Comparison of ENCODE assay signal across 12 cellular contexts in genomic region chr17:83099086-83099540, GRCh38. TPM values are rescaled to one million over a fixed set of nuclear protein-coding genes. Genes with fewer than 3 reads are reported as not detected.
DNase-seq lines count a peak whose midpoint lies in the region; ATAC-seq and TF ChIP-seq lines count a peak whose summit lies in the region.
"Had no signal": no experiment of that assay in that cellular context is flagged by ENCODE, and none has a peak within 500 bp of the region (broad histone marks: within the 10 kb centered on the region; RNA-seq: fewer than 3 reads in every experiment).

No MANE protein-coding gene starts in this region.

- peak; percentile 8 for ATAC-seq in left colon

- H3K79me2 ChIP-seq in GM23248 (ENCODE audit: insufficient read depth) (peaks cover 32% of the 10 kb centered on the region), MM.1S (ENCODE audit: low read length) (no peaks in the 10 kb centered on the region)

- peak overlapping the region; percentile 36 for H3K4me2 ChIP-seq in GM23248 (ENCODE audit: unreplicated experiment)
- peak overlapping the region; percentile 69 for H3K4me2 ChIP-seq in skeletal muscle satellite cell (ENCODE audit: low read length)
- no peak overlapping the region for H3K4me2 ChIP-seq in MM.1S (ENCODE audit: low read depth, low read length)

- no peaks in the 10 kb centered on the region for H4K20me1 ChIP-seq in GM23248 (ENCODE audit: insufficient read depth)
- H4K20me1 ChIP-seq in MM.1S (ENCODE audit: insufficient read depth, low read length): no peaks in the 10 kb centered on the region

- in situ Hi-C loops in GM23248 (cut with MboI): no loop called here

- TF ChIP-seq CTCF in ascending aorta (IDR thresholded peaks at IDR 0.05) (no peak), MM.1S (IDR thresholded peaks at IDR 0.05; ENCODE audit: low read length) (no peak)

- H2AFZ ChIP-seq in GM23248 (no peak overlapping the region), MM.1S (ENCODE audit: low read length) (no peak overlapping the region)

- H3K4me1 ChIP-seq in GM23248 (ENCODE audit: insufficient read depth) (peaks cover 40% of the 10 kb centered on the region), ascending aorta (peaks cover 24 to 50% of the 10 kb centered on the region in 2 donors), skeletal muscle satellite cell (ENCODE audit: control insufficient read depth, insufficient read depth, low read length) (peaks cover 37% of the 10 kb centered on the region), MM.1S (ENCODE audit: low read length) (peaks cover 16% of the 10 kb centered on the region)

- no peaks in the 10 kb centered on the region for H3K9me3 ChIP-seq in GM23248 (ENCODE audit: low read depth)
- H3K9me3 ChIP-seq in ascending aorta: no peaks in the 10 kb centered on the region
- H3K9me3 ChIP-seq in skeletal muscle satellite cell (replicated peaks; ENCODE audit: low read length): no peaks in the 10 kb centered on the region
- H3K9me3 ChIP-seq in MM.1S (replicated peaks; ENCODE audit: insufficient read depth, low read length): no peaks in the 10 kb centered on the region

- 25 to 29% methylated on average over 10 to 12 of the region's 12 CpGs for WGBS in GM23248 (ENCODE audit: low coverage in 1 of 2, low lambda C conversion rate in 2 of 2, missing lambda C conversion rate in 2 of 2), 2 experiments

- H3K36me3 ChIP-seq in GM23248 (ENCODE audit: low read depth): peaks cover 29% of the 10 kb centered on the region
- H3K36me3 ChIP-seq in ascending aorta: peaks cover 28 to 33% of the 10 kb centered on the region in 2 donors
- H3K36me3 ChIP-seq in skeletal muscle satellite cell (ENCODE audit: insufficient read depth, low read length): peaks cover 33% of the 10 kb centered on the region
- H3K36me3 ChIP-seq in MM.1S (replicated peaks; ENCODE audit: insufficient read depth, low read length): no peaks in the 10 kb centered on the region

- peaks cover 45% of the 10 kb centered on the region for H3F3A ChIP-seq in GM23248 (ENCODE audit: insufficient read depth)
- no peaks in the 10 kb centered on the region for H3F3A ChIP-seq in MM.1S (ENCODE audit: insufficient read depth, low read length)

- intact Hi-C loops in ascending aorta (cut with DNase I) (no loop called here), left colon (cut with DNase I, micrococcal nuclease) (no loop called here)

- DNase-seq in GM23248 (peak; percentile 53), ascending aorta (ENCODE audit: low spot score in 2 of 2) (no peak), left colon (no peak), T-helper 2 cell (no peak), NCI-H226 (no peak), A172 (ENCODE audit: low spot score) (no peak), MM.1S (no peak)
- DNase-seq: activated naive CD4-positive, alpha-beta T cell; brain microvascular endothelial cell; NCI-H1092; stimulated activated CD4-positive, alpha-beta T cell treated with anti-CD3 and anti-CD28 coated beads, Interleukin-2, amount 100 ng/mL, for 48 hours had no signal

- peak overlapping the region; percentile 87 for H3K27ac ChIP-seq in GM23248
- H3K27ac ChIP-seq in ascending aorta: peak overlapping the region; percentile 85 to 93
- no peak overlapping the region for H3K27ac ChIP-seq in MM.1S (ENCODE audit: low read length)
- H3K27ac ChIP-seq: brain microvascular endothelial cell had no signal

- H3K4me3 ChIP-seq in GM23248 (0 out of 2 replicates have a peak overlapping the region, but pooled peaks have one; percentile 1), ascending aorta (peak overlapping the region; percentile 59 to 60), skeletal muscle satellite cell (ENCODE audit: low read length) (no peak overlapping the region), MM.1S (ENCODE audit: low read length) (no peak overlapping the region)

- H3K27me3 ChIP-seq in GM23248 (replicated peaks; ENCODE audit: insufficient read depth): no peaks in the 10 kb centered on the region
- H3K27me3 ChIP-seq in ascending aorta: no peaks in the 10 kb centered on the region
- H3K27me3 ChIP-seq in skeletal muscle satellite cell (ENCODE audit: control insufficient read depth, insufficient read depth, low read length): no peaks in the 10 kb centered on the region
- peaks cover 58% of the 10 kb centered on the region for H3K27me3 ChIP-seq in MM.1S (replicated peaks; ENCODE audit: insufficient read depth, low read length)
- H3K27me3 ChIP-seq: brain microvascular endothelial cell had no signal

- H3K9me2 ChIP-seq in GM23248 (ENCODE audit: insufficient read depth) (no peaks in the 10 kb centered on the region), MM.1S (replicated peaks; ENCODE audit: insufficient read depth, low read length) (no peaks in the 10 kb centered on the region)

- H3K9ac ChIP-seq in GM23248: peak overlapping the region; percentile 77
- no peak overlapping the region for H3K9ac ChIP-seq in skeletal muscle satellite cell (ENCODE audit: low read depth, low read length)
- H3K9ac ChIP-seq in MM.1S (ENCODE audit: low read length): no peak overlapping the region

RNA-seq across cellular contexts. Expression of gene METRNL, which starts 19.7 kb away (rescaled TPM):
- 305 and 319 TPM in 2 replicates for total RNA-seq in GM23248 (2014; rRNA removed; shearing (Covaris generic))
- polyA plus RNA-seq in GM23248 (2016; fragmentation: Nextera tagmentation; extraction: Ambion mirVana): 26.5 and 28.4 TPM in 2 replicates
- 257 TPM for total RNA-seq in ascending aorta
- total RNA-seq in left colon: 100 to 1,000 TPM in 1 of 2 donors, 10 to 100 TPM in 1; 96.7 to 133 TPM
- 108 and 144 TPM in 2 replicates for total RNA-seq in skeletal muscle satellite cell (2012; rRNA removed)
- 125 and 190 TPM in 2 replicates for total RNA-seq in A172 (2014; rRNA removed; shearing (Covaris generic))

Comparison
In these comparisons a context has a peak if more than half of its experiments do, and no peak if none do; other contexts are left out.
1. H3K4me3 ChIP-seq: peak in GM23248 (single experiment) and ascending aorta (2 of 2); none in skeletal muscle satellite cell (single experiment) and MM.1S (single experiment).